ENCODE assay signal across 21 cellular contexts in the genomic region with DNA sequence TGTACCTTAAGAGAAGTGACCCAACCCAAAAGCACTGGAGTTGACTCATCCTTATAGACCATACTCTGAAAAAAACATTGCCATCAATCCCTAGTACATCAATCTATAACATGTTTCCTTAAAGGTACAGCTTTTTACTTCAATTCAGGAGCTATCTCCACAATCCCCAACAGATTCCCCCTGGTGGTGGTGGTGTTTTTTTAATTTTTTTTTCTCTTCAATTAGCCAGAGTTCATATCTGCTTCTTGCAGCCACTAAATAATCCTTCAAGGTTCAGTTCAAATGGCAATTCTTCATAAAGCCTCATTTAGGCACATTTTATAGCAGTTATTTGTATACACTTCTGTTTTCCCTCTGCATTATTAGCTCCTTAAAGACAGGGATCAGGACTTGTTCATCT.
DNase-seq lines count a peak whose midpoint lies in the region; ATAC-seq, FAIRE-seq and TF ChIP-seq lines count a peak whose summit lies in the region.
"Had no signal": no experiment of that assay in that cellular context is flagged by ENCODE, and none has a peak within 500 bp of the region (broad histone marks: within the 10 kb centered on the region; RNA-seq: fewer than 3 reads in every experiment).

No MANE protein-coding gene starts in this region.

- H3K27ac Mint-ChIP-seq in astrocyte (ENCODE audit: unreplicated experiment) (no peak overlapping the region), type B pancreatic cell (no peak overlapping the region)
- H3K27ac Mint-ChIP-seq: activated CD4-positive, alpha-beta T cell treated with anti-CD3 and anti-CD28 coated beads, Interleukin-2, amount 10 ng/mL, durations not matched to agents 7 days and 5 days; CD8-positive, alpha-beta T cell; naive thymus-derived CD4-positive, alpha-beta T cell had no signal

- H3K4me1 Mint-ChIP-seq in astrocyte (ENCODE audit: low read depth, unreplicated experiment) (peaks cover 45% of the 10 kb centered on the region), type B pancreatic cell (ENCODE audit: unreplicated experiment) (peaks cover 5% of the 10 kb centered on the region)
- H3K4me1 Mint-ChIP-seq: activated CD4-positive, alpha-beta T cell treated with anti-CD3 and anti-CD28 coated beads, Interleukin-2, amount 10 ng/mL, durations not matched to agents 7 days and 5 days; naive thymus-derived CD4-positive, alpha-beta T cell had no signal

- peak; percentile 27 for TF ChIP-seq CTCF in cardiac muscle cell (IDR thresholded peaks at IDR 0.05; ENCODE audit: low read depth, low read length)
- peak; percentile 6 for TF ChIP-seq CTCF in astrocyte (IDR thresholded peaks at IDR 0.05; ENCODE audit: insufficient read depth, low read depth, low read length)
- TF ChIP-seq CTCF in foreskin keratinocyte (conservative IDR thresholded peaks at IDR 0.05) = peak; percentile 25
- TF ChIP-seq CTCF in type B pancreatic cell (conservative IDR thresholded peaks at IDR 0.05) = peak; percentile 62
- no peak for TF ChIP-seq CTCF in upper lobe of right lung (IDR thresholded peaks at IDR 0.05)

- H3K9ac ChIP-seq in astrocyte (ENCODE audit: low read length) = no peak overlapping the region

- intact Hi-C loops in Right ventricle myocardium superior (cut with DNase I) = loop anchor here (10.0 kb wide), 1 partner anchor 129 kb away; no protein-coding TSS in a partner anchor
- intact Hi-C loops in upper lobe of right lung (cut with DNase I) = no loop called here

- peaks cover 53% of the 10 kb centered on the region for H3K4me1 ChIP-seq in cardiac muscle cell (ENCODE audit: low read depth)
- H3K4me1 ChIP-seq in astrocyte (ENCODE audit: insufficient read depth, low read length) = peaks cover 32% of the 10 kb centered on the region
- peaks cover 20% of the 10 kb centered on the region for H3K4me1 ChIP-seq in foreskin keratinocyte
- H3K4me1 ChIP-seq in upper lobe of right lung = no peaks in the 10 kb centered on the region

- DNase-seq in cardiac muscle cell (ENCODE audit: low read depth in 1 of 2, low spot score in 1 of 2) = no peak
- no peak for DNase-seq in Right ventricle myocardium superior
- DNase-seq in astrocyte (ENCODE audit: low read depth) = no peak
- no peak for DNase-seq in foreskin keratinocyte
- DNase-seq in type B pancreatic cell (ENCODE audit: extremely low spot score, unreplicated experiment) = no peak
- DNase-seq in upper lobe of right lung = no peak
- DNase-seq in NCI-H1417 treated with DMSO at 0.1 percent for 48 hours (lab: John Stamatoyannopoulos, UW) = no peak
- no peak for DNase-seq in NCI-H446 (lab: John Stamatoyannopoulos, UW)
- DNase-seq: ACHN; activated CD4-positive, alpha-beta T cell treated with anti-CD3 and anti-CD28 coated beads, Interleukin-2, amount 10 ng/mL, durations not matched to agents 7 days and 5 days; activated naive CD4-positive, alpha-beta T cell treated with anti-CD3 and anti-CD28 coated beads, Interleukin-2, amount 50 U/mL, for 16 hours; activated T-cell treated with anti-CD3 and anti-CD28 coated beads for 4 hours; CD8-positive, alpha-beta T cell; effector CD8-positive, alpha-beta T cell; foreskin melanocyte; naive thymus-derived CD4-positive, alpha-beta T cell; NCI-H1694 treated with DMSO at 0.1 percent for 48 hours; NCI-H510A; stimulated activated naive CD4-positive, alpha-beta T cell had no signal

- H4K20me1 ChIP-seq in astrocyte (ENCODE audit: insufficient read depth, low read length) = no peaks in the 10 kb centered on the region

- ATAC-seq in Right ventricle myocardium superior (ENCODE audit: poor library complexity) (no peak), foreskin keratinocyte (no peak), upper lobe of right lung (no peak)
- ATAC-seq: CD8-positive, alpha-beta T cell; naive thymus-derived CD4-positive, alpha-beta T cell had no signal

- no peak overlapping the region for H2AFZ ChIP-seq in astrocyte (ENCODE audit: low read depth, low read length)

- peak overlapping the region; percentile 62 for H3K27ac ChIP-seq in cardiac muscle cell
- no peak overlapping the region for H3K27ac ChIP-seq in astrocyte (ENCODE audit: low read depth, low read length)
- no peak overlapping the region for H3K27ac ChIP-seq in foreskin keratinocyte
- no peak overlapping the region for H3K27ac ChIP-seq in upper lobe of right lung

- no peaks in the 10 kb centered on the region for H3K9me3 ChIP-seq in cardiac muscle cell (ENCODE audit: low read depth)
- H3K9me3 ChIP-seq in astrocyte (ENCODE audit: insufficient read depth, low read depth, low read length) = no peaks in the 10 kb centered on the region
- H3K9me3 ChIP-seq in upper lobe of right lung = no peaks in the 10 kb centered on the region

- H3K9me3 Mint-ChIP-seq in astrocyte (ENCODE audit: unreplicated experiment) (no peaks in the 10 kb centered on the region), type B pancreatic cell (peaks cover 5% of the 10 kb centered on the region)
- H3K9me3 Mint-ChIP-seq: activated CD4-positive, alpha-beta T cell treated with anti-CD3 and anti-CD28 coated beads, Interleukin-2, amount 10 ng/mL, durations not matched to agents 7 days and 5 days; CD8-positive, alpha-beta T cell had no signal

- H3K4me3 Mint-ChIP-seq in astrocyte (ENCODE audit: unreplicated experiment) (no peak overlapping the region), type B pancreatic cell (no peak overlapping the region)
- H3K4me3 Mint-ChIP-seq: activated CD4-positive, alpha-beta T cell treated with anti-CD3 and anti-CD28 coated beads, Interleukin-2, amount 10 ng/mL, durations not matched to agents 7 days and 5 days; CD8-positive, alpha-beta T cell; naive thymus-derived CD4-positive, alpha-beta T cell had no signal

- H3K36me3 ChIP-seq in cardiac muscle cell = no peaks in the 10 kb centered on the region
- H3K36me3 ChIP-seq in astrocyte (ENCODE audit: insufficient read depth, low read length) = no peaks in the 10 kb centered on the region
- no peaks in the 10 kb centered on the region for H3K36me3 ChIP-seq in upper lobe of right lung

- H3K79me2 ChIP-seq in astrocyte (ENCODE audit: insufficient read depth, low read length) = no peaks in the 10 kb centered on the region

- H3K27me3 Mint-ChIP-seq in astrocyte (ENCODE audit: low read depth, unreplicated experiment) = no peaks in the 10 kb centered on the region
- H3K27me3 Mint-ChIP-seq in type B pancreatic cell = peaks cover 5% of the 10 kb centered on the region

- FAIRE-seq in astrocyte (lab: Jason Lieb, UNC) = no peak
- FAIRE-seq: bronchial epithelial cell, urothelium cell line had no signal

- H3K4me2 ChIP-seq in astrocyte (ENCODE audit: low read length) = no peak overlapping the region

- H3K36me3 Mint-ChIP-seq in astrocyte (ENCODE audit: low read depth, unreplicated experiment) (no peaks in the 10 kb centered on the region), type B pancreatic cell (no peaks in the 10 kb centered on the region)
- H3K36me3 Mint-ChIP-seq: CD8-positive, alpha-beta T cell; naive thymus-derived CD4-positive, alpha-beta T cell had no signal

- H3K27me3 ChIP-seq in cardiac muscle cell = no peaks in the 10 kb centered on the region
- no peaks in the 10 kb centered on the region for H3K27me3 ChIP-seq in astrocyte (ENCODE audit: insufficient read depth, low read length)
- H3K27me3 ChIP-seq in foreskin keratinocyte = no peaks in the 10 kb centered on the region
- H3K27me3 ChIP-seq in upper lobe of right lung = no peaks in the 10 kb centered on the region

- H3K4me3 ChIP-seq in cardiac muscle cell = no peak overlapping the region
- H3K4me3 ChIP-seq in astrocyte (ENCODE audit: insufficient read depth, low read depth, low read length) = no peak overlapping the region
- no peak overlapping the region for H3K4me3 ChIP-seq in upper lobe of right lung
